In genomic region chr22:41447435-41448188, GRCh38 we compare ENCODE assay signal across 1 cellular context.
TF ChIP-seq lines count a peak whose summit lies in the region.

No MANE protein-coding gene starts in this region.

TF ChIP-seq in WTC11, 78 proteins besides CTCF, POLR2A, EP300 and RAD21 (continued from another document):
- TF ChIP-seq EMX1 (CRISPR knock-in tag; IDR thresholded peaks at IDR 0.05) (0 out of 2 replicates have a peak, but pooled peaks have one; percentile 31), ZBTB43 (CRISPR knock-in tag; IDR thresholded peaks at IDR 0.05) (0 out of 2 replicates have a peak, but pooled peaks have one; percentile 49), RELA (CRISPR knock-in tag; IDR thresholded peaks at IDR 0.05; ENCODE audit: borderline replicate concordance) (no peak), IRF2 (CRISPR knock-in tag; IDR thresholded peaks at IDR 0.05; ENCODE audit: borderline replicate concordance, low read depth) (no peak), ATF1 (CRISPR knock-in tag; IDR thresholded peaks at IDR 0.05) (0 out of 2 replicates have a peak, but pooled peaks have one; percentile 35), ZNF281 (CRISPR knock-in tag; IDR thresholded peaks at IDR 0.05) (peak; percentile 16; the same call in 1 of the 2 replicates), FOXP1 (CRISPR knock-in tag; IDR thresholded peaks at IDR 0.05; ENCODE audit: borderline replicate concordance) (no peak), ZNF671 (CRISPR knock-in tag; IDR thresholded peaks at IDR 0.05) (0 out of 2 replicates have a peak, but pooled peaks have one; percentile 27), ZNF425 (CRISPR knock-in tag; conservative IDR thresholded peaks at IDR 0.05) (no peak), E2F4 (CRISPR knock-in tag; IDR thresholded peaks at IDR 0.05; ENCODE audit: borderline replicate concordance, low read depth) (peak; percentile 47; the same call in 1 of the 2 replicates)
TF ChIP-seq in WTC11: peak in this region for 8.
